ENCODE assay signal across 26 cellular contexts in the genomic region with DNA sequence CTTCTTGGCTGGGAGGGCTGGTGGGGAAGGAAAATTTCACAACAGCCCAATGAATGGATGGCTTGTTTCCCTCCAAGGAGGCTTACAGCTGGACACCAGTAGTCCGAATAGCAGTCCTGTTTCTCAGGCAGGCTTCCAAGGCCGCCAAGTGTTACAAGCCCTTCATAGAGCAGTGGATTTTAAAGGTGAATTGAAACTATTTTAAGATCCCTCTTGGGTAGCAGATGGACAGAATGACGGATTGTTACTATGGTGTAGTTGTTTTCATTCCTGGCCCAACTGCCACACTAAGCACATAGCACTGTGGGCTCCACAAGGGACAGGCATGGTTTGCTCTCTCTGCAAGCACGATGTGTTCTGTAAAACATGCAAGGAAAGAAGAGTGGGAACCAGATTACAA.
DNase-seq lines count a peak whose midpoint lies in the region; ATAC-seq and TF ChIP-seq lines count a peak whose summit lies in the region.
"Had no signal": no experiment of that assay in that cellular context is flagged by ENCODE, and none has a peak within 500 bp of the region (broad histone marks: within the 10 kb centered on the region; RNA-seq: fewer than 3 reads in every experiment).

No MANE protein-coding gene starts in this region.

- no peak for TF ChIP-seq CTCF in CD4-positive, alpha-beta T cell (IDR thresholded peaks at IDR 0.05)

- H3K27ac Mint-ChIP-seq in T-helper 1 cell treated with Interleukin-12 subunit alpha and Interleukin-12 subunit beta and Interleukin-4 antibody, amounts not matched to agents 30 μg/mL and 1 μg/mL, for 36 hours = peak overlapping the region; percentile 43
- H3K27ac Mint-ChIP-seq in activated T-helper 1 cell treated with anti-CD3 and anti-CD28 coated beads, Interleukin-12 subunit alpha, Interleukin-12 subunit beta, Interleukin-2, Interleukin-4 antibody, amounts not matched to agents 30 ng/mL and 10 ng/mL and 1 ng/mL, durations not matched to agents 14 hours and 24 hours and 36 hours = peak overlapping the region; percentile 65
- H3K27ac Mint-ChIP-seq in CD4-positive, alpha-beta T cell = no peak overlapping the region
- H3K27ac Mint-ChIP-seq: activated T-cell treated with anti-CD3 and anti-CD28 coated beads, Interleukin-2, amount 50 U/mL, for 24 hours; stimulated activated naive CD8-positive, alpha-beta T cell treated with anti-CD3 and anti-CD28 coated beads, Interleukin-15, Interleukin-2, amounts not matched to agents 100 ng/mL and 50 ng/mL, for 24 hours; type B pancreatic cell had no signal

- POLR2A ChIA-PET in CD4-positive, alpha-beta T cell (lab: Charles Lee) = no interaction called here

- DNase-seq in T-helper 1 cell = no peak
- no peak for DNase-seq in activated T-helper 1 cell treated with anti-CD3 and anti-CD28 coated beads, Interleukin-12 subunit alpha, Interleukin-12 subunit beta, Interleukin-2, Interleukin-4 antibody, amounts not matched to agents 30 ng/mL and 10 ng/mL and 1 ng/mL, durations not matched to agents 14 hours and 24 hours and 36 hours (ENCODE audit: low spot score)
- peak; percentile 80 for DNase-seq in left ventricle myocardium superior
- DNase-seq in sciatic nerve (ENCODE audit: low spot score) = peak; percentile 76
- no peak for DNase-seq in stimulated activated CD4-positive, alpha-beta T cell treated with anti-CD3 and anti-CD28 coated beads, Interleukin-2, amount 100 ng/mL, for 48 hours
- no peak for DNase-seq in DMS153 treated with DMSO at 0.1 percent for 48 hours (lab: John Stamatoyannopoulos, UW; ENCODE audit: unreplicated experiment)
- no peak for DNase-seq in CD4-positive, alpha-beta T cell
- DNase-seq: activated CD8-positive, alpha-beta memory T cell treated with anti-CD3 and anti-CD28 coated beads for 24 hours; activated naive CD4-positive, alpha-beta T cell treated with anti-CD3 and anti-CD28 coated beads, Interleukin-2, amount 50 U/mL, for 16 hours; activated T-cell treated with anti-CD3 and anti-CD28 coated beads, Interleukin-2, amount 50 U/mL, for 24 hours; aorta; effector CD8-positive, alpha-beta T cell; erythroblast; foreskin keratinocyte; mammary epithelial cell; MV-4-11; naive thymus-derived CD8-positive, alpha-beta T cell; NCI-H1694; NCI-H2171 treated with DMSO at 0.1 percent for 48 hours; NCI-H526 treated with DMSO at 0.1 percent for 48 hours; stimulated activated CD4-positive, alpha-beta T cell treated with anti-CD3 and anti-CD28 coated beads, Interleukin-4, amount 100 ng/mL, for 1 hour had no signal

- CTCF ChIA-PET in CD4-positive, alpha-beta T cell (lab: Charles Lee) = no interaction called here

- peaks cover 18% of the 10 kb centered on the region for H3K9me3 Mint-ChIP-seq in T-helper 1 cell treated with Interleukin-12 subunit alpha and Interleukin-12 subunit beta and Interleukin-4 antibody, amounts not matched to agents 30 μg/mL and 1 μg/mL, for 36 hours
- H3K9me3 Mint-ChIP-seq in activated T-helper 1 cell treated with anti-CD3 and anti-CD28 coated beads, Interleukin-12 subunit alpha, Interleukin-12 subunit beta, Interleukin-2, Interleukin-4 antibody, amounts not matched to agents 30 ng/mL and 10 ng/mL and 1 ng/mL, durations not matched to agents 14 hours and 24 hours and 36 hours = peaks cover 23% of the 10 kb centered on the region
- no peaks in the 10 kb centered on the region for H3K9me3 Mint-ChIP-seq in CD4-positive, alpha-beta T cell
- H3K9me3 Mint-ChIP-seq: activated T-cell treated with anti-CD3 and anti-CD28 coated beads, Interleukin-2, amount 50 U/mL, for 24 hours; stimulated activated naive CD8-positive, alpha-beta T cell treated with anti-CD3 and anti-CD28 coated beads, Interleukin-15, Interleukin-2, amounts not matched to agents 100 ng/mL and 50 ng/mL, for 24 hours had no signal

- no peak overlapping the region for H3K27ac ChIP-seq in CD4-positive, alpha-beta T cell (ENCODE audit: low read depth, low read length)
- H3K27ac ChIP-seq: 22Rv1, foreskin keratinocyte had no signal

- ATAC-seq in left ventricle myocardium superior (peak; percentile 94), sciatic nerve (peak; percentile 95)
- ATAC-seq in CD4-positive, alpha-beta T cell (ENCODE audit: poor library complexity) = no peak
- ATAC-seq: activated CD4-positive, CD25-positive, alpha-beta regulatory T cell treated with anti-CD3 and anti-CD28 coated beads, Interleukin-2, amount 50 U/mL, for 24 hours; foreskin keratinocyte; naive thymus-derived CD8-positive, alpha-beta T cell had no signal

- no peaks in the 10 kb centered on the region for H3K9me3 ChIP-seq in CD4-positive, alpha-beta T cell (ENCODE audit: control insufficient read depth, low read length)

- peaks cover 55% of the 10 kb centered on the region for H3K36me3 Mint-ChIP-seq in T-helper 1 cell treated with Interleukin-12 subunit alpha and Interleukin-12 subunit beta and Interleukin-4 antibody, amounts not matched to agents 30 μg/mL and 1 μg/mL, for 36 hours (ENCODE audit: low read depth)
- peaks cover 44% of the 10 kb centered on the region for H3K36me3 Mint-ChIP-seq in activated T-helper 1 cell treated with anti-CD3 and anti-CD28 coated beads, Interleukin-12 subunit alpha, Interleukin-12 subunit beta, Interleukin-2, Interleukin-4 antibody, amounts not matched to agents 30 ng/mL and 10 ng/mL and 1 ng/mL, durations not matched to agents 14 hours and 24 hours and 36 hours (ENCODE audit: low read depth)
- H3K36me3 Mint-ChIP-seq in CD4-positive, alpha-beta T cell (ENCODE audit: low read depth) = no peaks in the 10 kb centered on the region
- H3K36me3 Mint-ChIP-seq: naive thymus-derived CD8-positive, alpha-beta T cell; type B pancreatic cell had no signal

- intact Hi-C loops in activated T-helper 1 cell treated with anti-CD3 and anti-CD28 coated beads, Interleukin-12 subunit alpha, Interleukin-12 subunit beta, Interleukin-2, Interleukin-4 antibody, amounts not matched to agents 30 ng/mL and 10 ng/mL and 1 ng/mL, durations not matched to agents 14 hours and 24 hours and 36 hours (cut with micrococcal nuclease) = no loop called here
- intact Hi-C loops in left ventricle myocardium superior (cut with micrococcal nuclease) = no loop called here
- intact Hi-C loops in sciatic nerve (cut with DNase I) = no loop called here
- intact Hi-C loops in CD4-positive, alpha-beta T cell (cut with DNase I, micrococcal nuclease) = no loop called here

- no peaks in the 10 kb centered on the region for H3K27me3 Mint-ChIP-seq in T-helper 1 cell treated with Interleukin-12 subunit alpha and Interleukin-12 subunit beta and Interleukin-4 antibody, amounts not matched to agents 30 μg/mL and 1 μg/mL, for 36 hours (ENCODE audit: low read depth)
- H3K27me3 Mint-ChIP-seq in activated T-helper 1 cell treated with anti-CD3 and anti-CD28 coated beads, Interleukin-12 subunit alpha, Interleukin-12 subunit beta, Interleukin-2, Interleukin-4 antibody, amounts not matched to agents 30 ng/mL and 10 ng/mL and 1 ng/mL, durations not matched to agents 14 hours and 24 hours and 36 hours (ENCODE audit: insufficient read depth) = no peaks in the 10 kb centered on the region
- no peaks in the 10 kb centered on the region for H3K27me3 Mint-ChIP-seq in CD4-positive, alpha-beta T cell
- H3K27me3 Mint-ChIP-seq: activated T-cell treated with anti-CD3 and anti-CD28 coated beads, Interleukin-2, amount 50 U/mL, for 24 hours; naive thymus-derived CD8-positive, alpha-beta T cell; stimulated activated naive CD8-positive, alpha-beta T cell treated with anti-CD3 and anti-CD28 coated beads, Interleukin-15, Interleukin-2, amounts not matched to agents 100 ng/mL and 50 ng/mL, for 24 hours; type B pancreatic cell had no signal

- peaks cover 73% of the 10 kb centered on the region for H3K4me1 Mint-ChIP-seq in T-helper 1 cell treated with Interleukin-12 subunit alpha and Interleukin-12 subunit beta and Interleukin-4 antibody, amounts not matched to agents 30 μg/mL and 1 μg/mL, for 36 hours (ENCODE audit: low read depth)
- peaks cover 90% of the 10 kb centered on the region for H3K4me1 Mint-ChIP-seq in activated T-helper 1 cell treated with anti-CD3 and anti-CD28 coated beads, Interleukin-12 subunit alpha, Interleukin-12 subunit beta, Interleukin-2, Interleukin-4 antibody, amounts not matched to agents 30 ng/mL and 10 ng/mL and 1 ng/mL, durations not matched to agents 14 hours and 24 hours and 36 hours (ENCODE audit: low read depth)
- peaks cover 16% of the 10 kb centered on the region for H3K4me1 Mint-ChIP-seq in CD4-positive, alpha-beta T cell (ENCODE audit: low read depth)

- H3K4me3 Mint-ChIP-seq in T-helper 1 cell treated with Interleukin-12 subunit alpha and Interleukin-12 subunit beta and Interleukin-4 antibody, amounts not matched to agents 30 μg/mL and 1 μg/mL, for 36 hours = no peak overlapping the region
- H3K4me3 Mint-ChIP-seq in activated T-helper 1 cell treated with anti-CD3 and anti-CD28 coated beads, Interleukin-12 subunit alpha, Interleukin-12 subunit beta, Interleukin-2, Interleukin-4 antibody, amounts not matched to agents 30 ng/mL and 10 ng/mL and 1 ng/mL, durations not matched to agents 14 hours and 24 hours and 36 hours = no peak overlapping the region
- no peak overlapping the region for H3K4me3 Mint-ChIP-seq in CD4-positive, alpha-beta T cell
- H3K4me3 Mint-ChIP-seq: activated T-cell treated with anti-CD3 and anti-CD28 coated beads, Interleukin-2, amount 50 U/mL, for 24 hours; stimulated activated naive CD8-positive, alpha-beta T cell treated with anti-CD3 and anti-CD28 coated beads, Interleukin-15, Interleukin-2, amounts not matched to agents 100 ng/mL and 50 ng/mL, for 24 hours; type B pancreatic cell had no signal

- H3K27me3 ChIP-seq in CD4-positive, alpha-beta T cell (ENCODE audit: control insufficient read depth, insufficient read depth, low read length) = no peaks in the 10 kb centered on the region

Comparison
In these comparisons a context has a peak if more than half of its experiments do, and no peak if none do; other contexts are left out.
1. DNase-seq: peak in left ventricle myocardium superior (single experiment) and sciatic nerve (single experiment); none in T-helper 1 cell (0 of 5), activated T-helper 1 cell treated with anti-CD3 and anti-CD28 coated beads, Interleukin-12 subunit alpha, Interleukin-12 subunit beta, Interleukin-2, Interleukin-4 antibody, amounts not matched to agents 30 ng/mL and 10 ng/mL and 1 ng/mL, durations not matched to agents 14 hours and 24 hours and 36 hours (single experiment), stimulated activated CD4-positive, alpha-beta T cell treated with anti-CD3 and anti-CD28 coated beads, Interleukin-2, amount 100 ng/mL, for 48 hours (0 of 2), DMS153 treated with DMSO at 0.1 percent for 48 hours (single experiment) and CD4-positive, alpha-beta T cell (0 of 10).